In the genomic region with DNA sequence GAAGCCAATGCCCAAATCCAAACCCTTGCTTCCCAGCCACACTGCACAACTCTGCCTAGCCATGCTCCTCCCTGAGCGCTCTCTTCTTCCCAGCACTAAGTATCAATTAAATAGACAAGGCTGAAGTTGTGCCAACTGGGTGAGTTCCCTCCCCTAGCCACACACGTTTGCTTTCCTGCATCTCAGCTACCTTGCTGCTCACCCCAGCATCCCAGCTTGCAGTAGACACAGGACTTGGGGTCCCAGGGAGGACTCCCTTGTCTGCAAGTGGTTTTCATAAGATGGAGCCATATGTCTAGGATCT, we compare ENCODE assay signal across 14 cellular contexts. TPM values are rescaled to one million over a fixed set of nuclear protein-coding genes. Genes with fewer than 3 reads are reported as not detected.
A peak's percentile ranks its signal among the peaks of the same experiment; 100 is the strongest.
DNase-seq lines count a peak whose midpoint lies in the region; ATAC-seq, FAIRE-seq and TF ChIP-seq lines count a peak whose summit lies in the region.
"Had no signal": no experiment of that assay in that cellular context is flagged by ENCODE, and none has a peak within 500 bp of the region (broad histone marks: within the 10 kb centered on the region; RNA-seq: fewer than 3 reads in every experiment).

No MANE protein-coding gene starts in this region.

- no peak for TF ChIP-seq RAD21 in A549 (conservative IDR thresholded peaks at IDR 0.05 in 1 of 2, IDR thresholded peaks at IDR 0.05 in 1 of 2)

- TF ChIP-seq POLR2A in A549 (IDR thresholded peaks at IDR 0.05; ENCODE audit: low read length) = no peak

- POLR2A ChIA-PET in A549 (lab: Yijun Ruan, JAX) = no interaction called here
- POLR2A ChIA-PET in PC-3 (lab: Charles Lee; ENCODE audit: unreplicated experiment) = no interaction called here
- POLR2A ChIA-PET in activated CD4-positive, alpha-beta T cell treated with anti-CD3 and anti-CD28 coated beads, Interleukin-2, amount 10 ng/mL, durations not matched to agents 7 days and 5 days (lab: Charles Lee) = interaction anchor here (0.6 kb wide), 2 partner anchors 179 to 373 kb away, joined by 3 read pairs; no protein-coding TSS in a partner anchor

- no peaks in the 10 kb centered on the region for H4K20me1 ChIP-seq in DND-41 (ENCODE audit: insufficient read depth, low read length)
- H4K20me1 ChIP-seq in PC-3 (ENCODE audit: low read length) = no peaks in the 10 kb centered on the region

- BruUV-seq in PC-3 (replicated peaks; lab: Mats Ljungman, UMichigan) = no TSS peak

- TF ChIP-seq EP300 in A549 (IDR thresholded peaks at IDR 0.05) = no peak

- no peak; a peak in 1 of 6 replicates for ATAC-seq in A549
- ATAC-seq in DND-41 (ENCODE audit: insufficient read depth, low read depth) = 0 out of 3 replicates have a peak, but pooled peaks have one; percentile 5
- no peak for ATAC-seq in PC-3

- H3K4me3 ChIP-seq in A549 (no peak overlapping the region), DND-41 (ENCODE audit: low read depth in 1 of 2, low read length in 2 of 2) (no peak overlapping the region), PC-3 (ENCODE audit: low read length) (no peak overlapping the region)
- H3K4me3 ChIP-seq: HAP-1, SJCRH30 had no signal

- H3K4me2 ChIP-seq in A549 (no peak overlapping the region), DND-41 (ENCODE audit: insufficient read depth, low read length) (no peak overlapping the region), PC-3 (ENCODE audit: low read length) (no peak overlapping the region)

- TF ChIP-seq CTCF in A549 (IDR thresholded peaks at IDR 0.05) (peak; percentile 9; the same call in 1 of the 3 replicates), DND-41 (IDR thresholded peaks at IDR 0.05; ENCODE audit: borderline replicate concordance, extremely low read depth, low read length, poor library complexity, severe bottlenecking) (no peak), PC-3 (conservative IDR thresholded peaks at IDR 0.05; ENCODE audit: low read depth, low read length) (peak; percentile 16; the same call in 1 of the 2 replicates), chondrocyte (IDR thresholded peaks at IDR 0.05) (peak; percentile 6), HFFc6 (IDR thresholded peaks at IDR 0.05) (no peak; the same call in 1 of the 2 replicates)

- H3K9me3 Mint-ChIP-seq in chondrocyte (ENCODE audit: low read depth) = no peaks in the 10 kb centered on the region
- H3K9me3 Mint-ChIP-seq in activated CD4-positive, alpha-beta T cell treated with anti-CD3 and anti-CD28 coated beads, Interleukin-2, amount 10 ng/mL, durations not matched to agents 7 days and 5 days = no peaks in the 10 kb centered on the region
- no peaks in the 10 kb centered on the region for H3K9me3 Mint-ChIP-seq in HFFc6

- H3K36me3 Mint-ChIP-seq in chondrocyte (ENCODE audit: low read depth) (peaks cover 1% of the 10 kb centered on the region), HFFc6 (ENCODE audit: low read depth) (no peaks in the 10 kb centered on the region)
- H3K36me3 Mint-ChIP-seq in activated CD4-positive, alpha-beta T cell treated with anti-CD3 and anti-CD28 coated beads, Interleukin-2, amount 10 ng/mL, durations not matched to agents 7 days and 5 days (ENCODE audit: low read depth) = no peaks in the 10 kb centered on the region

- H3K27ac ChIP-seq in A549 (no peak overlapping the region), DND-41 (ENCODE audit: low read length) (no peak overlapping the region), PC-3 (ENCODE audit: low read length) (no peak overlapping the region)
- H3K27ac ChIP-seq: SJCRH30 had no signal

- H3K27me3 Mint-ChIP-seq in chondrocyte (ENCODE audit: low read depth) (peaks cover 29% of the 10 kb centered on the region), HFFc6 (ENCODE audit: insufficient read depth) (peaks cover 55% of the 10 kb centered on the region)
- H3K27me3 Mint-ChIP-seq in activated CD4-positive, alpha-beta T cell treated with anti-CD3 and anti-CD28 coated beads, Interleukin-2, amount 10 ng/mL, durations not matched to agents 7 days and 5 days = peaks cover 15% of the 10 kb centered on the region

- H2AFZ ChIP-seq in DND-41 (ENCODE audit: low read depth, low read length) (no peak overlapping the region), PC-3 (ENCODE audit: low read length) (no peak overlapping the region)

- no peaks in the 10 kb centered on the region for H3K9me3 ChIP-seq in A549
- H3K9me3 ChIP-seq in DND-41 (ENCODE audit: insufficient read depth, low read length, severe bottlenecking) = no peaks in the 10 kb centered on the region
- H3K9me3 ChIP-seq in PC-3 (ENCODE audit: low read length) = no peaks in the 10 kb centered on the region
- H3K9me3 ChIP-seq: HAP-1, SJCRH30 had no signal

- WGBS in A549 (ENCODE audit: missing lambda C conversion rate) = 35% methylated on average over 2 of the region's 2 CpGs

- H3K4me1 ChIP-seq in A549 = peaks cover 6% of the 10 kb centered on the region; the same call in 1 of the 3 replicates
- H3K4me1 ChIP-seq in DND-41 (ENCODE audit: insufficient read depth, low read length) = peaks cover 10% of the 10 kb centered on the region
- H3K4me1 ChIP-seq in PC-3 (ENCODE audit: insufficient read depth, low read length) = no peaks in the 10 kb centered on the region
- H3K4me1 ChIP-seq: HAP-1 had no signal

- H3K27ac Mint-ChIP-seq in chondrocyte (ENCODE audit: unreplicated experiment) (no peak overlapping the region), HFFc6 (no peak overlapping the region)
- H3K27ac Mint-ChIP-seq in activated CD4-positive, alpha-beta T cell treated with anti-CD3 and anti-CD28 coated beads, Interleukin-2, amount 10 ng/mL, durations not matched to agents 7 days and 5 days = no peak overlapping the region

- DNase-seq in A549 (ENCODE audit: low read depth in 1 of 2, low spot score in 1 of 2) (no peak), DND-41 (no peak), PC-3 (no peak), chondrocyte (ENCODE audit: low spot score) (no peak), ureter (ENCODE audit: low spot score) (no peak), HFFc6 (no peak)
- DNase-seq in activated CD4-positive, alpha-beta T cell treated with anti-CD3 and anti-CD28 coated beads, Interleukin-2, amount 10 ng/mL, durations not matched to agents 7 days and 5 days = no peak
- DNase-seq in effector CD8-positive, alpha-beta T cell (lab: John Stamatoyannopoulos, UW) = no peak
- DNase-seq: DMS153 had no signal

- no peak overlapping the region for H3K9ac ChIP-seq in DND-41 (ENCODE audit: low read depth, low read length)
- H3K9ac ChIP-seq in PC-3 (ENCODE audit: low read length) = no peak overlapping the region

- intact Hi-C loops in PC-3 (cut with micrococcal nuclease) = loop anchor here (1.0 kb wide), 2 partner anchors 143 to 609 kb away; no protein-coding TSS in a partner anchor

- H3K79me2 ChIP-seq in DND-41 (ENCODE audit: insufficient read depth, low read length) (no peaks in the 10 kb centered on the region), PC-3 (ENCODE audit: low read length) (no peaks in the 10 kb centered on the region)

- no peak overlapping the region for H3K4me3 Mint-ChIP-seq in chondrocyte (ENCODE audit: unreplicated experiment)
- H3K4me3 Mint-ChIP-seq in activated CD4-positive, alpha-beta T cell treated with anti-CD3 and anti-CD28 coated beads, Interleukin-2, amount 10 ng/mL, durations not matched to agents 7 days and 5 days = no peak overlapping the region
- H3K4me3 Mint-ChIP-seq in HFFc6 = no peak overlapping the region

- H3K4me1 Mint-ChIP-seq in chondrocyte (ENCODE audit: low read depth) = no peaks in the 10 kb centered on the region
- peaks cover 5% of the 10 kb centered on the region for H3K4me1 Mint-ChIP-seq in activated CD4-positive, alpha-beta T cell treated with anti-CD3 and anti-CD28 coated beads, Interleukin-2, amount 10 ng/mL, durations not matched to agents 7 days and 5 days
- H3K4me1 Mint-ChIP-seq in HFFc6 (ENCODE audit: low read depth) = no peaks in the 10 kb centered on the region

- no peaks in the 10 kb centered on the region for H3F3A ChIP-seq in PC-3 (ENCODE audit: low read length, unreplicated experiment)

- H3K27me3 ChIP-seq in DND-41 (ENCODE audit: insufficient read depth, low read length, poor library complexity) (no peaks in the 10 kb centered on the region), PC-3 (ENCODE audit: low read length) (peaks cover 42% of the 10 kb centered on the region)
- H3K27me3 ChIP-seq: SJCRH30 had no signal

- no peak for FAIRE-seq in A549 (lab: Jason Lieb, UNC)

- H3K9me2 ChIP-seq in PC-3 (replicated peaks; ENCODE audit: low read length) = no peaks in the 10 kb centered on the region

- H3K36me3 ChIP-seq in DND-41 (ENCODE audit: insufficient read depth, low read length) (no peaks in the 10 kb centered on the region), PC-3 (ENCODE audit: low read depth, low read length) (no peaks in the 10 kb centered on the region)
- H3K36me3 ChIP-seq: HAP-1, SJCRH30 had no signal

- CTCF ChIA-PET in A549 (lab: Yijun Ruan, JAX) (interaction anchor here (0.6 to 9.6 kb wide), 38 partner anchors 9 to 650 kb away, joined by 3 to 108 read pairs (median 4); no protein-coding TSS in a partner anchor), PC-3 (lab: Charles Lee) (interaction anchor here (0.6 to 1.2 kb wide), 3 partner anchors 79 to 482 kb away, joined by 3 to 5 read pairs (median 4); no protein-coding TSS in a partner anchor)
- CTCF ChIA-PET in activated CD4-positive, alpha-beta T cell treated with anti-CD3 and anti-CD28 coated beads, Interleukin-2, amount 10 ng/mL, durations not matched to agents 7 days and 5 days (lab: Charles Lee) = interaction anchor here (0.6 to 1.5 kb wide), 6 partner anchors 20 to 497 kb away, joined by 3 to 4 read pairs (median 3); no protein-coding TSS in a partner anchor

TF ChIP-seq in A549, 52 proteins besides CTCF, POLR2A, EP300 and RAD21 (continues in another document):
- TF ChIP-seq KDM1A (IDR thresholded peaks at IDR 0.05; ENCODE audit: low read depth) (no peak), CEBPB (IDR thresholded peaks at IDR 0.05) (no peak), ESRRA (IDR thresholded peaks at IDR 0.05; ENCODE audit: borderline replicate concordance, low read length) (no peak), TP53 (CRISPR knock-in tag; IDR thresholded peaks at IDR 0.05) (no peak)

RNA-seq across cellular contexts. Expression of a gene that starts 4.9 kb away (rescaled TPM):
- polyA plus RNA-seq in A549 (2011; rRNA removed) (not detected in 2 replicates), A549 (2017; fragmentation: RNase III; extraction: RNeasy Plus Mini Kit Qiagen cat#74134 plus additional on column Dnase treatment) (not detected in 3 replicates)
- not detected in 2 replicates for polyA plus RNA-seq in A549 (2012; cell fraction: cytosol; rRNA removed)
- polyA plus RNA-seq in A549 (2012; cell fraction: nucleus; rRNA removed) = not detected in 2 replicates
- not detected in 2 replicates for polyA minus RNA-seq in A549 (2011; rRNA and poly(A)+ RNA removed)
- total RNA-seq in PC-3 (2014; rRNA removed) (not detected in 2 replicates), chondrocyte (not detected in 3 replicates), ureter (not detected)
- not detected for total RNA-seq in activated CD4-positive, alpha-beta T cell treated with anti-CD3 and anti-CD28 coated beads, Interleukin-2, amount 10 ng/mL, durations not matched to agents 7 days and 5 days
- total RNA-seq in HFFc6 (2021; fragmentation: NEBNext Ultra II Directional; extraction: Animal tissue kit (Norgen Biotek cat#: 25700)) = not detected
- total RNA-seq: HT1080, M059J, RPMI7951, SJCRH30 had no signal

Comparison
In these comparisons a context has a peak if more than half of its experiments do, and no peak if none do; other contexts are left out.
1. CTCF ChIP-seq: peak in A549 (single experiment), PC-3 (single experiment) and chondrocyte (single experiment); none in DND-41 (single experiment) and HFFc6 (single experiment).